ENCODE assay signal across 9 cellular contexts in the genomic region with DNA sequence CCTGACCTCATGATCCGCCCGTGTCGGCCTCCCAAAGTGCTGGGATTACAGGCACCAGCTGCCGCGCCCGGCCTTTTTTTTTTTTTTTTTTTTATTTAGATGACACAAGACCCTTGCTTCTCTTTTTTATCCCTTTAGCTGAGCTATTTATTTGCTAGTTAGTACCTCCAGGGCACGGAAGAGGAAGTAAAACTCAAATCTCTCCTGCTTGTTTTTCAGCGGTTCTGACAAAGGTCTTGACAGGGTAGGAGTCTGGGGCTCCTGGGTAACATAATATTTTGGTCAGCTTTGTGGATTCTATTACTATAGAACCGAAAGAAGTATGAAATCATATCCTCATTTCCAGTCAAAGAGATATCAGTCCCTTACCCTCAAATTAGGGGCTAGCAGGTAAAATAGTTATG. TPM values are rescaled to one million over a fixed set of nuclear protein-coding genes. Genes with fewer than 3 reads are reported as not detected.
DNase-seq lines count a peak whose midpoint lies in the region; ATAC-seq and TF ChIP-seq lines count a peak whose summit lies in the region.
"Had no signal": no experiment of that assay in that cellular context is flagged by ENCODE, and none has a peak within 500 bp of the region (broad histone marks: within the 10 kb centered on the region; RNA-seq: fewer than 3 reads in every experiment).

No MANE protein-coding gene starts in this region.

- H3K27me3 ChIP-seq in HL-60 (ENCODE audit: insufficient read depth, poor library complexity, severe bottlenecking) (no peaks in the 10 kb centered on the region), lower lobe of right lung (ENCODE audit: low read depth) (no peaks in the 10 kb centered on the region), aorta (ENCODE audit: control insufficient read depth in 1 of 2, insufficient read depth in 2 of 2, low read length in 1 of 2) (no peaks in the 10 kb centered on the region)

- intact Hi-C loops in lower lobe of right lung (cut with DNase I): no loop called here
- intact Hi-C loops in aorta (cut with DNase I): no loop called here

- in situ Hi-C loops in G401 (cut with HindIII; ENCODE audit: low sequenced_read_pairs): no loop called here

- H3K4me3 ChIP-seq in HL-60 (replicated peaks; ENCODE audit: insufficient read depth, low read length): no peak overlapping the region
- no peak overlapping the region for H3K4me3 ChIP-seq in lower lobe of right lung
- H3K4me3 ChIP-seq in aorta (ENCODE audit: low read length in 2 of 2): no peak overlapping the region

- ATAC-seq in GM18520 (IDR thresholded peaks at IDR 0.05; ENCODE audit: unreplicated experiment): peak; percentile 74
- peak; percentile 85 for ATAC-seq in GM21737 (IDR thresholded peaks at IDR 0.05; ENCODE audit: unreplicated experiment)
- ATAC-seq in lower lobe of right lung: peak; percentile 70 to 84
- no peak for ATAC-seq in aorta (ENCODE audit: low FRiP score)

- H3K9me3 ChIP-seq in lower lobe of right lung: no peaks in the 10 kb centered on the region
- no peaks in the 10 kb centered on the region for H3K9me3 ChIP-seq in aorta (ENCODE audit: control insufficient read depth, low read length)

- peak overlapping the region; percentile 68 for H3K27ac ChIP-seq in HL-60 (replicated peaks)
- H3K27ac ChIP-seq in lower lobe of right lung: no peak overlapping the region
- H3K27ac ChIP-seq in aorta (ENCODE audit: low read depth in 1 of 2, low read length in 2 of 2): no peak overlapping the region

- H3K36me3 ChIP-seq in lower lobe of right lung: no peaks in the 10 kb centered on the region
- peaks cover 0 to under 1% of the 10 kb centered on the region in 2 donors for H3K36me3 ChIP-seq in aorta (ENCODE audit: control insufficient read depth in 1 of 2, insufficient read depth in 2 of 2, low read length in 1 of 2)

- TF ChIP-seq CTCF in HL-60 (IDR thresholded peaks at IDR 0.05; ENCODE audit: insufficient read depth, low read length) (no peak), lower lobe of right lung (IDR thresholded peaks at IDR 0.05) (no peak)

- 82 to 90% methylated on average over 9 of the region's 9 CpGs for WGBS in aorta, 2 donors

- DNase-seq in HL-60 (ENCODE audit: low read depth in 1 of 2, low spot score in 1 of 2) (peak; percentile 59 to 73), lower lobe of right lung (no peak), aorta (no peak), G401 (ENCODE audit: low spot score) (no peak), NCI-H1930 (lab: John Stamatoyannopoulos, UW) (no peak), NCI-H2107 treated with DMSO at 0.1 percent for 48 hours (lab: John Stamatoyannopoulos, UW; ENCODE audit: unreplicated experiment) (no peak)
- DNase-seq: NCI-H510A treated with DMSO at 0.1 percent for 48 hours had no signal

- H3K4me1 ChIP-seq in lower lobe of right lung (no peaks in the 10 kb centered on the region), aorta (ENCODE audit: control insufficient read depth in 1 of 2, insufficient read depth in 2 of 2, low read length in 2 of 2) (no peaks in the 10 kb centered on the region)

RNA-seq across cellular contexts. Expression of gene ETV5, which starts 44.0 kb away (rescaled TPM):
- total RNA-seq in lower lobe of right lung (65.5 TPM), aorta (10 to 100 TPM; 25.5 to 34.0 TPM)
- 1 to 10 TPM; 7.6 to 8.7 TPM for polyA plus RNA-seq in aorta
- total RNA-seq in G401 (2014; rRNA removed; shearing (Covaris generic)): 16.8 and 22.8 TPM in 2 replicates

Comparison
In these comparisons a context has a peak if more than half of its experiments do, and no peak if none do; other contexts are left out.
1. DNase-seq: peak in HL-60 (2 of 2); none in lower lobe of right lung (single experiment), aorta (0 of 2), G401 (single experiment), NCI-H1930 (0 of 2) and NCI-H2107 treated with DMSO at 0.1 percent for 48 hours (single experiment).